ENCODE assay signal across 8 cellular contexts in genomic region chr16:70738083-70738977, GRCh38. TPM values are rescaled to one million over a fixed set of nuclear protein-coding genes. Genes with fewer than 3 reads are reported as not detected.
A peak's percentile ranks its signal among the peaks of the same experiment; 100 is the strongest.
DNase-seq lines count a peak whose midpoint lies in the region; ATAC-seq and TF ChIP-seq lines count a peak whose summit lies in the region.

No MANE protein-coding gene starts in this region.

- TF ChIP-seq CTCF in heart left ventricle (IDR thresholded peaks at IDR 0.05) (peak; percentile 63 to 83 (median 71)), sigmoid colon (IDR thresholded peaks at IDR 0.05) (peak; percentile 72 to 88 (median 82))

- POLR2A ChIA-PET in activated naive CD8-positive, alpha-beta T cell treated with anti-CD3 and anti-CD28 coated beads, Interleukin-2, amount 10 ng/mL, durations not matched to agents 7 days and 5 days (lab: Charles Lee): interaction anchor here (0.5 to 2.9 kb wide), 13 partner anchors 8 to 221 kb away, joined by 3 to 37 read pairs (median 4); partner anchors contain the start of gene MTSS2

- intact Hi-C loops in heart left ventricle (cut with DNase I): loop anchor here (1.0 to 5.0 kb wide), 6 partner anchors 36 to 58 kb away; partner anchors contain the start of gene MTSS2 (in 1 of the 10)
- intact Hi-C loops in sigmoid colon (cut with DNase I): loop anchor here (1.0 to 5.0 kb wide), 2 partner anchors 36 to 58 kb away; no protein-coding TSS in a partner anchor

- peak in 2 of 4 donors; percentile 5 to 25 for TF ChIP-seq EP300 in sigmoid colon (IDR thresholded peaks at IDR 0.05)

- H3K9me3 Mint-ChIP-seq in activated naive CD4-positive, alpha-beta T cell treated with anti-CD3 and anti-CD28 coated beads, Interleukin-2, amount 10 ng/mL, durations not matched to agents 7 days and 5 days: peaks cover 5% of the 10 kb centered on the region
- no peaks in the 10 kb centered on the region for H3K9me3 Mint-ChIP-seq in activated naive CD8-positive, alpha-beta T cell treated with anti-CD3 and anti-CD28 coated beads, Interleukin-2, amount 10 ng/mL, durations not matched to agents 7 days and 5 days

- H3K27ac ChIP-seq in heart left ventricle (peak overlapping the region; percentile 78 to 96 (median 84)), sigmoid colon (peak overlapping the region; percentile 84 to 98 (median 91))

- CTCF ChIA-PET in activated naive CD4-positive, alpha-beta T cell treated with anti-CD3 and anti-CD28 coated beads, Interleukin-2, amount 10 ng/mL, durations not matched to agents 7 days and 5 days (lab: Charles Lee): interaction anchor here (0.7 to 3.1 kb wide), 14 partner anchors 8 to 216 kb away, joined by 3 to 26 read pairs (median 6); no protein-coding TSS in a partner anchor

- ATAC-seq in activated naive CD8-positive, alpha-beta T cell treated with anti-CD3 and anti-CD28 coated beads, Interleukin-2, amount 10 ng/mL, durations not matched to agents 7 days and 5 days (ENCODE audit: low read depth): peak; percentile 13
- peak; percentile 77 to 86 (median 82) for ATAC-seq in heart left ventricle
- ATAC-seq in GM21447 (IDR thresholded peaks at IDR 0.05; ENCODE audit: unreplicated experiment): no peak

- H3K4me1 ChIP-seq in heart left ventricle (peaks cover 5 to 64% (median 47%) of the 10 kb centered on the region in 12 donors), sigmoid colon (peaks cover 0 to 66% (median 55%) of the 10 kb centered on the region in 4 donors)

- peak overlapping the region; percentile 79 for H3K4me3 Mint-ChIP-seq in activated naive CD4-positive, alpha-beta T cell treated with anti-CD3 and anti-CD28 coated beads, Interleukin-2, amount 10 ng/mL, durations not matched to agents 7 days and 5 days
- peak overlapping the region; percentile 78 for H3K4me3 Mint-ChIP-seq in activated naive CD8-positive, alpha-beta T cell treated with anti-CD3 and anti-CD28 coated beads, Interleukin-2, amount 10 ng/mL, durations not matched to agents 7 days and 5 days

- peak overlapping the region; percentile 100 for H3K27ac Mint-ChIP-seq in activated naive CD4-positive, alpha-beta T cell treated with anti-CD3 and anti-CD28 coated beads, Interleukin-2, amount 10 ng/mL, durations not matched to agents 7 days and 5 days
- H3K27ac Mint-ChIP-seq in activated naive CD8-positive, alpha-beta T cell treated with anti-CD3 and anti-CD28 coated beads, Interleukin-2, amount 10 ng/mL, durations not matched to agents 7 days and 5 days: peak overlapping the region; percentile 97

- peak; percentile 69 for DNase-seq in activated naive CD4-positive, alpha-beta T cell treated with anti-CD3 and anti-CD28 coated beads, Interleukin-2, amount 10 ng/mL, durations not matched to agents 7 days and 5 days
- DNase-seq in activated naive CD4-positive, alpha-beta T cell treated with Interleukin-2 at 50 U/mL for 16 hours: no peak
- DNase-seq in NCI-H1092 (lab: John Stamatoyannopoulos, UW): peak; percentile 21
- DNase-seq in activated naive CD8-positive, alpha-beta T cell treated with anti-CD3 and anti-CD28 coated beads, Interleukin-2, amount 10 ng/mL, durations not matched to agents 7 days and 5 days: peak; percentile 61
- peak; percentile 78 to 84 (median 80) for DNase-seq in heart left ventricle
- peak; percentile 94 for DNase-seq in sigmoid colon
- no peak for DNase-seq in NCI-H748 (lab: John Stamatoyannopoulos, UW; ENCODE audit: unreplicated experiment)

- H3K4me3 ChIP-seq in heart left ventricle (no peak overlapping the region), sigmoid colon (no peak overlapping the region)

- peaks cover 93% of the 10 kb centered on the region for H3K4me1 Mint-ChIP-seq in activated naive CD4-positive, alpha-beta T cell treated with anti-CD3 and anti-CD28 coated beads, Interleukin-2, amount 10 ng/mL, durations not matched to agents 7 days and 5 days
- peaks cover 44% of the 10 kb centered on the region for H3K4me1 Mint-ChIP-seq in activated naive CD8-positive, alpha-beta T cell treated with anti-CD3 and anti-CD28 coated beads, Interleukin-2, amount 10 ng/mL, durations not matched to agents 7 days and 5 days

- 47 to 56% (median 54%) methylated on average over 22 of the region's 22 CpGs for WGBS in heart left ventricle, 4 donors
- 82% methylated on average over 22 of the region's 22 CpGs for WGBS in sigmoid colon, 2 donors

- H3K27me3 ChIP-seq in heart left ventricle: no peaks in the 10 kb centered on the region
- H3K27me3 ChIP-seq in sigmoid colon: no peaks in the 10 kb centered on the region

- no peaks in the 10 kb centered on the region for H3K9me3 ChIP-seq in heart left ventricle
- H3K9me3 ChIP-seq in sigmoid colon: no peaks in the 10 kb centered on the region

- H3K36me3 Mint-ChIP-seq in activated naive CD4-positive, alpha-beta T cell treated with anti-CD3 and anti-CD28 coated beads, Interleukin-2, amount 10 ng/mL, durations not matched to agents 7 days and 5 days: peaks cover 46% of the 10 kb centered on the region
- peaks cover 9% of the 10 kb centered on the region for H3K36me3 Mint-ChIP-seq in activated naive CD8-positive, alpha-beta T cell treated with anti-CD3 and anti-CD28 coated beads, Interleukin-2, amount 10 ng/mL, durations not matched to agents 7 days and 5 days

- no peaks in the 10 kb centered on the region for H3K27me3 Mint-ChIP-seq in activated naive CD4-positive, alpha-beta T cell treated with anti-CD3 and anti-CD28 coated beads, Interleukin-2, amount 10 ng/mL, durations not matched to agents 7 days and 5 days
- no peaks in the 10 kb centered on the region for H3K27me3 Mint-ChIP-seq in activated naive CD8-positive, alpha-beta T cell treated with anti-CD3 and anti-CD28 coated beads, Interleukin-2, amount 10 ng/mL, durations not matched to agents 7 days and 5 days

- H3K36me3 ChIP-seq in heart left ventricle (peaks cover 0 to 32% (median 0%) of the 10 kb centered on the region in 9 donors), sigmoid colon (peaks cover 0 to 12% (median 3%) of the 10 kb centered on the region in 4 donors)

- TF ChIP-seq POLR2A in heart left ventricle (IDR thresholded peaks at IDR 0.05): no peak
- TF ChIP-seq POLR2A in sigmoid colon (IDR thresholded peaks at IDR 0.05): no peak

RNA-seq across cellular contexts. Expression of gene MTSS2, which starts 52.5 kb away (rescaled TPM):
- 1 to 10 TPM; 4.6 to 4.8 TPM for total RNA-seq in activated naive CD8-positive, alpha-beta T cell treated with anti-CD3 and anti-CD28 coated beads, Interleukin-2, amount 10 ng/mL, durations not matched to agents 7 days and 5 days
- total RNA-seq in heart left ventricle (10 to 100 TPM; 51.9 to 90.9 (median 72.2) TPM), sigmoid colon (10 to 100 TPM; 36.4 to 100.0 (median 60.7) TPM)
- polyA plus RNA-seq in heart left ventricle (10 to 100 TPM; 58.8 to 97.1 TPM), sigmoid colon (10 to 100 TPM in 2 of 3 donors, 1 to 10 TPM in 1; 5.4 to 28.2 (median 10.9) TPM)

Comparison
In these comparisons a context has a peak if more than half of its experiments do, and no peak if none do; other contexts are left out.
1. DNase-seq: peak in activated naive CD4-positive, alpha-beta T cell treated with anti-CD3 and anti-CD28 coated beads, Interleukin-2, amount 10 ng/mL, durations not matched to agents 7 days and 5 days (single experiment), NCI-H1092 (single experiment), activated naive CD8-positive, alpha-beta T cell treated with anti-CD3 and anti-CD28 coated beads, Interleukin-2, amount 10 ng/mL, durations not matched to agents 7 days and 5 days (single experiment), heart left ventricle (5 of 5) and sigmoid colon (single experiment); none in activated naive CD4-positive, alpha-beta T cell treated with Interleukin-2 at 50 U/mL for 16 hours (single experiment) and NCI-H748 (single experiment).
2. RNA of gene MTSS2, which starts 52.5 kb away (total RNA-seq): 36.4 to 100.0 TPM in sigmoid colon and 51.9 to 90.9 TPM in heart left ventricle; 4.6 to 4.8 TPM in activated naive CD8-positive, alpha-beta T cell treated with anti-CD3 and anti-CD28 coated beads, Interleukin-2, amount 10 ng/mL, durations not matched to agents 7 days and 5 days; every median in the first group is over 4 times any median in the second.